4 cellular contexts compared by ENCODE assay signal in the genomic region with DNA sequence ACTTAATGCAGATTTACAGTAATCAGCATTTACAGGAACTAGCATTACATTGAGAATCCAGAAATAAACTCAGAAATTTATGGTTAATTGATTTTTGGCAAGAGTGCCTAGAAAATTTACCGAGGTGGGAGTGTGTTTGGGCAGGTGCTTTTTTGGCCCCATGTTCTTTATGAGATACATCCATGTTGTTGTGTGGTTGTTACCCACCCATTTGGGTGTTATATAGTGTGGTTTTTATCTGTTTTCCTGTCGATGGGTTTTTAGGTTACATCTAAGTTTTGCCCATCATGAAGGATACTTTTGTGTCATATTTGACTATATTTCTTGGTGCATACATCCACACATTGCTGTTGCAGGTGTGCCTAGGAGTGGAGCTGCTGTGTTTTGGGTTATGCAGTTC.
"Had no signal": no experiment of that assay in that cellular context is flagged by ENCODE, and none has a peak within 500 bp of the region (broad histone marks: within the 10 kb centered on the region; RNA-seq: fewer than 3 reads in every experiment).

No MANE protein-coding gene starts in this region.

- H3K4me3 ChIP-seq: GM23338 had no signal

- H3K4me1 Mint-ChIP-seq: GM23338, H9 had no signal

- DNase-seq: H9, HCEC 1CT, IMR-90 had no signal

- ATAC-seq: GM23338 had no signal

- H3K9me3 Mint-ChIP-seq: GM23338, H9 had no signal

- H3K4me3 Mint-ChIP-seq: GM23338, H9 had no signal

- H3K27ac Mint-ChIP-seq: GM23338, H9 had no signal
